Comparison of ENCODE assay signal across 23 cellular contexts in the genomic region with DNA sequence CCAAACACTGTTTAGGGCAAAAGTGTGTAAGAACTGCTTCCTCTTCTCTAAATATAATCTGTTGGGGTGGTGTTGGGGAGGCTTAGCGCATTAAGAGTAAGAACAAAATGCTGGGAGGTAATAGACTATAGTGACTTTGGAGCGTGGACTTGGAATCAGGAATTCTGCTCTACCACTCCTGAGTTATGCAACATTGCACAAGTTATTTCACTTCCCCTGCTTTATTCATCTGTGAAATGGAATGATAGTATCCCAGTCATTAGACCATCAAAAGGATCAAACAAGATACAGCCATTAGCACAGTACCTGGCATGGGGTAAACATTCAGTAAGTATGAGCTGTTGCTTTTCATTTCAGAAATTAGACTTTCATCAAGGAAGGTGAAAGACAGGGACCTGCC. TPM values are rescaled to one million over a fixed set of nuclear protein-coding genes. Genes with fewer than 3 reads are reported as not detected.
DNase-seq lines count a peak whose midpoint lies in the region; ATAC-seq, FAIRE-seq and TF ChIP-seq lines count a peak whose summit lies in the region.
"Had no signal": no experiment of that assay in that cellular context is flagged by ENCODE, and none has a peak within 500 bp of the region (broad histone marks: within the 10 kb centered on the region; RNA-seq: fewer than 3 reads in every experiment).

No MANE protein-coding gene starts in this region.

- peaks cover 0 to 10% (median 3%) of the 10 kb centered on the region in 7 donors for H3K9me3 Mint-ChIP-seq in CD14-positive monocyte
- H3K9me3 Mint-ChIP-seq: activated T-helper 1 cell treated with anti-CD3 and anti-CD28 coated beads, Interleukin-12 subunit alpha, Interleukin-12 subunit beta, Interleukin-2, Interleukin-4 antibody, amounts not matched to agents 30 ng/mL and 10 ng/mL and 1 ng/mL, durations not matched to agents 14 hours and 24 hours and 36 hours; effector memory CD8-positive, alpha-beta T cell had no signal

- no peaks in the 10 kb centered on the region for H3K9me3 ChIP-seq in gastrocnemius medialis
- H3K9me3 ChIP-seq: mucosa of descending colon, stomach had no signal

- peaks cover 8 to 22% of the 10 kb centered on the region in 2 donors for H3K36me3 Mint-ChIP-seq in CD14-positive monocyte
- H3K36me3 Mint-ChIP-seq: activated CD8-positive, alpha-beta memory T cell treated with anti-CD3 and anti-CD28 coated beads, Interleukin-2, amount 10 ng/mL, durations not matched to agents 7 days and 5 days; CD4-positive, CD25-positive, alpha-beta regulatory T cell had no signal

- TF ChIP-seq CTCF in CD14-positive monocyte (IDR thresholded peaks at IDR 0.05) (no peak), gastrocnemius medialis (IDR thresholded peaks at IDR 0.05 in 4 of 5, conservative IDR thresholded peaks at IDR 0.05 in 1 of 5) (no peak)

- H3K27ac ChIP-seq in gastrocnemius medialis = peak overlapping the region in 3 of 4 donors; percentile 9 to 52 (median 42)
- H3K27ac ChIP-seq: HL-60 had no signal

- H3K27me3 Mint-ChIP-seq in CD14-positive monocyte (ENCODE audit: low read depth in 3 of 3) = peaks cover 0 to 2% (median 0%) of the 10 kb centered on the region in 3 donors

- intact Hi-C loops in CD14-positive monocyte (cut with micrococcal nuclease) = no loop called here
- intact Hi-C loops in gastrocnemius medialis (cut with DNase I; ENCODE audit: low total_unique reads) = no loop called here

- peaks cover 4 to 20% of the 10 kb centered on the region in 2 donors for H3K4me1 ChIP-seq in gastrocnemius medialis

- FAIRE-seq in RCC 7860 (lab: Jason Lieb, UNC) (no peak), H54 (lab: Jason Lieb, UNC) (no peak)
- FAIRE-seq: HepG2 had no signal

- H3K36me3 ChIP-seq in gastrocnemius medialis = no peaks in the 10 kb centered on the region
- H3K36me3 ChIP-seq: left lung, stomach had no signal

- TF ChIP-seq POLR2A in gastrocnemius medialis (IDR thresholded peaks at IDR 0.05) = no peak
- TF ChIP-seq POLR2A in H54 (IDR thresholded peaks at IDR 0.05; ENCODE audit: low read depth, low read length) = no peak

- in situ Hi-C loops in gastrocnemius medialis (cut with MboI; ENCODE audit: low sequenced_read_pairs in 4 of 4) = no loop called here

- peaks cover 20% of the 10 kb centered on the region for H3K4me1 Mint-ChIP-seq in CD14-positive monocyte
- H3K4me1 Mint-ChIP-seq: activated CD8-positive, alpha-beta memory T cell treated with anti-CD3 and anti-CD28 coated beads, Interleukin-2, amount 10 ng/mL, durations not matched to agents 7 days and 5 days; CD4-positive, CD25-positive, alpha-beta regulatory T cell had no signal

- no peaks in the 10 kb centered on the region for H3K27me3 ChIP-seq in gastrocnemius medialis
- H3K27me3 ChIP-seq: left lung, stomach had no signal

- H3K4me3 Mint-ChIP-seq in CD14-positive monocyte = no peak overlapping the region
- H3K4me3 Mint-ChIP-seq: activated CD8-positive, alpha-beta memory T cell treated with anti-CD3 and anti-CD28 coated beads, Interleukin-2, amount 10 ng/mL, durations not matched to agents 7 days and 5 days; activated T-helper 1 cell treated with anti-CD3 and anti-CD28 coated beads, Interleukin-12 subunit alpha, Interleukin-12 subunit beta, Interleukin-2, Interleukin-4 antibody, amounts not matched to agents 30 ng/mL and 10 ng/mL and 1 ng/mL, durations not matched to agents 14 hours and 24 hours and 36 hours; CD4-positive, CD25-positive, alpha-beta regulatory T cell; effector memory CD8-positive, alpha-beta T cell; H9 had no signal

- no peak for ATAC-seq in gastrocnemius medialis
- ATAC-seq in HG03469 (IDR thresholded peaks at IDR 0.05; ENCODE audit: unreplicated experiment) = no peak
- no peak for ATAC-seq in GM18520 (IDR thresholded peaks at IDR 0.05; ENCODE audit: unreplicated experiment)
- ATAC-seq: activated CD8-positive, alpha-beta memory T cell treated with anti-CD3 and anti-CD28 coated beads, Interleukin-2, amount 10 ng/mL, durations not matched to agents 7 days and 5 days; activated naive CD4-positive, alpha-beta T cell treated with anti-CD3 and anti-CD28 coated beads, Interleukin-2, amount 50 U/mL, for 72 hours; effector memory CD8-positive, alpha-beta T cell; HepG2; PC-3 had no signal

- DNase-seq in CD14-positive monocyte (ENCODE audit: low spot score) = no peak
- DNase-seq in RCC 7860 (ENCODE audit: low spot score) = peak; percentile 36
- DNase-seq in kidney glomerular epithelial cell (lab: John Stamatoyannopoulos, UW) = peak; percentile 78
- DNase-seq in gastrocnemius medialis = no peak
- no peak for DNase-seq in H54 (ENCODE audit: insufficient read length, low spot score)
- DNase-seq: activated CD4-positive, alpha-beta T cell treated with anti-CD3 and anti-CD28 coated beads for 48 hours; activated CD8-positive, alpha-beta memory T cell treated with anti-CD3 and anti-CD28 coated beads, Interleukin-2, amount 10 ng/mL, durations not matched to agents 7 days and 5 days; CD4-positive, CD25-positive, alpha-beta regulatory T cell; effector memory CD8-positive, alpha-beta T cell; glutamatergic neuron; H9; left lung; mucosa of descending colon; NCI-H446; PC-3; stomach had no signal

- no peak overlapping the region for H3K4me3 ChIP-seq in gastrocnemius medialis
- H3K4me3 ChIP-seq: left lung, mucosa of descending colon, stomach had no signal

- peak overlapping the region; percentile 76 to 99 (median 86) for H3K27ac Mint-ChIP-seq in CD14-positive monocyte
- H3K27ac Mint-ChIP-seq: activated CD8-positive, alpha-beta memory T cell treated with anti-CD3 and anti-CD28 coated beads, Interleukin-2, amount 10 ng/mL, durations not matched to agents 7 days and 5 days; activated naive CD4-positive, alpha-beta T cell treated with anti-CD3 and anti-CD28 coated beads, Interleukin-2, amount 50 U/mL, for 72 hours; activated T-helper 1 cell treated with anti-CD3 and anti-CD28 coated beads, Interleukin-12 subunit alpha, Interleukin-12 subunit beta, Interleukin-2, Interleukin-4 antibody, amounts not matched to agents 30 ng/mL and 10 ng/mL and 1 ng/mL, durations not matched to agents 14 hours and 24 hours and 36 hours; CD4-positive, CD25-positive, alpha-beta regulatory T cell; effector memory CD8-positive, alpha-beta T cell had no signal

RNA-seq across cellular contexts. Expression of a gene that starts 58.7 kb away (rescaled TPM):
- polyA plus RNA-seq in CD14-positive monocyte = 10 to 100 TPM; 46.9 to 53.1 TPM
- total RNA-seq in gastrocnemius medialis = 100 to 1,000 TPM; 117 to 241 (median 152) TPM
- total RNA-seq: activated T-helper 1 cell treated with anti-CD3 and anti-CD28 coated beads, Interleukin-12 subunit alpha, Interleukin-12 subunit beta, Interleukin-2, Interleukin-4 antibody, amounts not matched to agents 30 ng/mL and 10 ng/mL and 1 ng/mL, durations not matched to agents 14 hours and 24 hours and 36 hours; PC-3; T-helper 1 cell treated with Interleukin-12 subunit alpha and Interleukin-12 subunit beta and Interleukin-4 antibody, amounts not matched to agents 30 ng/mL and 1 ng/mL, for 36 hours had no signal

Comparison
In these comparisons a context has a peak if more than half of its experiments do, and no peak if none do; other contexts are left out.
1. DNase-seq: peak in RCC 7860 (single experiment) and kidney glomerular epithelial cell (single experiment); none in CD14-positive monocyte (single experiment), gastrocnemius medialis (0 of 2) and H54 (single experiment).